In the genomic region with DNA sequence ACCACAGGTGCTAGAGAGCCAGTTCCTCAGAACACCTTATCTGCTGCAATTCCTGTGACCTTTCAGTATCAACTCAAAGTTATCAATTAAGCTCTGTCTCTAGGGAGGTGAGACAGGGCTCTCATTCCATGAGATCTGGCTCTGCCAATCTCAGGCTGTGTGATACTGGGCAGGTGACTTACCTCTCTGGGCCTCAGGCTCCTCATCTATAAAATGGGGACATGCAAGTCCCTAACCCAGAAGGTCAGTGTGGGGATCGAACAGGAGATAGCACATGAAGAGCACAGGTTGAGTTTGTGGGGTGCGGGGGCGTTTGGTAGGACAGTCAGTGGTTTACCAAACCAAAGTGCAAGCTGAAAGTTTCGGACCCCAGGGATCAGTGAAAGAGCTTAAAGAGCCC, we compare ENCODE assay signal across 11 cellular contexts.
"Had no signal": no experiment of that assay in that cellular context is flagged by ENCODE, and none has a peak within 500 bp of the region (broad histone marks: within the 10 kb centered on the region; RNA-seq: fewer than 3 reads in every experiment).

No MANE protein-coding gene starts in this region.

- DNase-seq: GM23248, GOT3, H7, H9, HCEC 1CT, HFFc6 had no signal

- FAIRE-seq: H1, H54 had no signal

- H3K4me3 Mint-ChIP-seq: GM23338, H9, HFFc6 had no signal

- H3K4me2 ChIP-seq: GM23338 had no signal

- H3K36me3 ChIP-seq: HAP-1 had no signal

- H3K27ac Mint-ChIP-seq: GM23338, H9, HFFc6 had no signal

- H2AFZ ChIP-seq: GM23248, GM23338 had no signal

- H3K27ac ChIP-seq: GM23248 had no signal

- ATAC-seq: GM23338, HCT116 had no signal

- H3K4me1 ChIP-seq: HAP-1 had no signal

- H3K4me3 ChIP-seq: GM23248, GM23338, HAP-1 had no signal

- H3K9ac ChIP-seq: GM23248 had no signal

- H3K9me3 ChIP-seq: HAP-1 had no signal
